In genomic region chr12:6335451-6336078, GRCh38 we compare ENCODE assay signal across 8 cellular contexts. TPM values are rescaled to one million over a fixed set of nuclear protein-coding genes. Genes with fewer than 3 reads are reported as not detected.
DNase-seq lines count a peak whose midpoint lies in the region; ATAC-seq and TF ChIP-seq lines count a peak whose summit lies in the region.

No MANE protein-coding gene starts in this region.

- H3K27ac ChIP-seq in heart left ventricle, result peak overlapping the region; percentile 86 to 100 (median 98)

- no peaks in the 10 kb centered on the region for H3K9me3 Mint-ChIP-seq in activated naive CD4-positive, alpha-beta T cell treated with anti-CD3 and anti-CD28 coated beads for 36 hours

- peaks cover 33% of the 10 kb centered on the region for H3K36me3 Mint-ChIP-seq in activated naive CD4-positive, alpha-beta T cell treated with anti-CD3 and anti-CD28 coated beads for 36 hours (ENCODE audit: low read depth)

- peak; percentile 71 for TF ChIP-seq POLR2A in Raji (IDR thresholded peaks at IDR 0.05; ENCODE audit: insufficient read depth, low read depth, low read length)
- no peak for TF ChIP-seq POLR2A in heart left ventricle (IDR thresholded peaks at IDR 0.05)

- DNase-seq in SHP77 (lab: John Stamatoyannopoulos, UW), result peak; percentile 46 to 53
- no peak for DNase-seq in SHP77 treated with DMSO at 0.1 percent for 48 hours (lab: John Stamatoyannopoulos, UW)
- peak; percentile 94 for DNase-seq in activated naive CD4-positive, alpha-beta T cell treated with anti-CD3 and anti-CD28 coated beads for 36 hours
- DNase-seq in heart left ventricle, result peak; percentile 78 to 91 (median 82)
- peak; percentile 79 for DNase-seq in renal cortical epithelial cell (ENCODE audit: low read depth)
- DNase-seq in middle frontal gyrus (ENCODE audit: extremely low spot score, low spot score), result no peak

- H3K9me3 ChIP-seq in heart left ventricle, result no peaks in the 10 kb centered on the region

- peak in 11 of 12 donors; percentile 25 to 68 (median 50) for TF ChIP-seq CTCF in heart left ventricle (IDR thresholded peaks at IDR 0.05)

- ATAC-seq in HG03045 (IDR thresholded peaks at IDR 0.05; ENCODE audit: unreplicated experiment) (peak; percentile 68), heart left ventricle (peak; percentile 43 to 63 (median 52))

- no peak overlapping the region for H3K4me3 Mint-ChIP-seq in activated naive CD4-positive, alpha-beta T cell treated with anti-CD3 and anti-CD28 coated beads for 36 hours

- H3K27me3 ChIP-seq in heart left ventricle, result no peaks in the 10 kb centered on the region

- peak overlapping the region in 11 of 12 donors; percentile 27 to 100 (median 82) for H3K4me3 ChIP-seq in heart left ventricle

- intact Hi-C loops in activated naive CD4-positive, alpha-beta T cell treated with anti-CD3 and anti-CD28 coated beads for 36 hours (cut with micrococcal nuclease), result loop anchor here (1.0 to 5.0 kb wide), 11 partner anchors 10 to 517 kb away; partner anchors contain the start of genes CDCA3, CHD4, GAPDH and IFFO1
- intact Hi-C loops in heart left ventricle (cut with DNase I), result loop anchor here in 9 of 10 donors (2.0 to 10.0 kb wide), 8 partner anchors 29 to 202 kb away; partner anchors contain the start of genes GAPDH (in 5 of the 9), LTBR (in 4 of the 9) and SCNN1A (in 2 of the 9)

- H3K27ac Mint-ChIP-seq in activated naive CD4-positive, alpha-beta T cell treated with anti-CD3 and anti-CD28 coated beads for 36 hours, result no peak overlapping the region

- peaks cover 6 to 87% (median 67%) of the 10 kb centered on the region in 12 donors for H3K4me1 ChIP-seq in heart left ventricle

- H3K27me3 Mint-ChIP-seq in activated naive CD4-positive, alpha-beta T cell treated with anti-CD3 and anti-CD28 coated beads for 36 hours (ENCODE audit: low read depth), result no peaks in the 10 kb centered on the region

- CTCF ChIA-PET in activated naive CD4-positive, alpha-beta T cell treated with anti-CD3 and anti-CD28 coated beads for 36 hours (lab: Charles Lee), result interaction anchor here (0.6 to 6.0 kb wide), 24 partner anchors 8 to 135 kb away, joined by 3 to 39 read pairs (median 6); partner anchors contain the start of gene VAMP1

- 0 to 19% (median 12%) methylated on average over 10 to 11 of the region's 11 CpGs for WGBS in heart left ventricle, 4 donors

- H3K36me3 ChIP-seq in heart left ventricle, result peaks cover 0 to 62% (median 42%) of the 10 kb centered on the region in 9 donors

- H3K4me1 Mint-ChIP-seq in activated naive CD4-positive, alpha-beta T cell treated with anti-CD3 and anti-CD28 coated beads for 36 hours (ENCODE audit: low read depth), result peaks cover 46% of the 10 kb centered on the region

RNA-seq across cellular contexts. Expression of gene TNFRSF1A, which starts 6.3 kb away (rescaled TPM):
- 10 to 100 TPM; 38.1 to 41.3 TPM for total RNA-seq in activated naive CD4-positive, alpha-beta T cell treated with anti-CD3 and anti-CD28 coated beads for 36 hours
- 100 to 1,000 TPM in 2 of 9 donors, 10 to 100 TPM in 7; 37.2 to 141 (median 54.2) TPM for total RNA-seq in heart left ventricle
- 10 to 100 TPM; 23.7 to 91.8 TPM for polyA plus RNA-seq in heart left ventricle
- 42.5 and 159 TPM in 2 replicates for total RNA-seq in renal cortical epithelial cell

RNA-seq across cellular contexts. Expression of gene PLEKHG6, which starts 25.1 kb away (rescaled TPM):
- total RNA-seq in activated naive CD4-positive, alpha-beta T cell treated with anti-CD3 and anti-CD28 coated beads for 36 hours, result not detected
- total RNA-seq in heart left ventricle (1 to 10 TPM in 1 of 9 donors, under 1 TPM in 2, not detected in 6; 0.16 to 2.8 (median 0.43) TPM), renal cortical epithelial cell (1.4 and 2.7 TPM in 2 replicates)
- polyA plus RNA-seq in heart left ventricle, result under 1 TPM; 0.11 to 0.33 TPM

RNA-seq across cellular contexts. Expression of gene SCNN1A, which starts 39.8 kb away (rescaled TPM):
- total RNA-seq in activated naive CD4-positive, alpha-beta T cell treated with anti-CD3 and anti-CD28 coated beads for 36 hours, result under 1 TPM; 0.20 to 0.67 TPM
- 1 to 10 TPM in 1 of 9 donors, under 1 TPM in 4, not detected in 4; 0.35 to 3.9 (median 0.55) TPM for total RNA-seq in heart left ventricle
- under 1 TPM; 0.11 to 0.15 TPM for polyA plus RNA-seq in heart left ventricle
- total RNA-seq in renal cortical epithelial cell, result 57.5 and 243 TPM in 2 replicates

RNA-seq across cellular contexts. Expression of gene LTBR, which starts 48.4 kb away (rescaled TPM):
- 1 to 10 TPM; 2.1 to 3.1 TPM for total RNA-seq in activated naive CD4-positive, alpha-beta T cell treated with anti-CD3 and anti-CD28 coated beads for 36 hours
- total RNA-seq in heart left ventricle (10 to 100 TPM; 16.0 to 83.4 (median 26.2) TPM), renal cortical epithelial cell (58.5 and 103 TPM in 2 replicates)
- polyA plus RNA-seq in heart left ventricle, result 10 to 100 TPM; 22.8 to 41.8 TPM

Comparison
In these comparisons a context has a peak if more than half of its experiments do, and no peak if none do; other contexts are left out.
1. DNase-seq: peak in SHP77 (2 of 2), activated naive CD4-positive, alpha-beta T cell treated with anti-CD3 and anti-CD28 coated beads for 36 hours (single experiment), heart left ventricle (5 of 5) and renal cortical epithelial cell (single experiment); none in SHP77 treated with DMSO at 0.1 percent for 48 hours (single experiment) and middle frontal gyrus (single experiment).
2. RNA of gene SCNN1A, which starts 39.8 kb away (total RNA-seq): 57.5 to 243 TPM in renal cortical epithelial cell; 0.20 to 0.67 TPM in activated naive CD4-positive, alpha-beta T cell treated with anti-CD3 and anti-CD28 coated beads for 36 hours and 0.35 to 3.9 TPM in heart left ventricle; every median in the first group is over 10 times any median in the second.